Comparison of ENCODE assay signal across 1 cellular context in genomic region chr14:58950555-58950954, GRCh38.
TF ChIP-seq lines count a peak whose summit lies in the region.

No MANE protein-coding gene starts in this region.

TF ChIP-seq in HCT116, 20 proteins besides CTCF, POLR2A, EP300 and RAD21 (continued from another document):
- TF ChIP-seq, protein P1, sequence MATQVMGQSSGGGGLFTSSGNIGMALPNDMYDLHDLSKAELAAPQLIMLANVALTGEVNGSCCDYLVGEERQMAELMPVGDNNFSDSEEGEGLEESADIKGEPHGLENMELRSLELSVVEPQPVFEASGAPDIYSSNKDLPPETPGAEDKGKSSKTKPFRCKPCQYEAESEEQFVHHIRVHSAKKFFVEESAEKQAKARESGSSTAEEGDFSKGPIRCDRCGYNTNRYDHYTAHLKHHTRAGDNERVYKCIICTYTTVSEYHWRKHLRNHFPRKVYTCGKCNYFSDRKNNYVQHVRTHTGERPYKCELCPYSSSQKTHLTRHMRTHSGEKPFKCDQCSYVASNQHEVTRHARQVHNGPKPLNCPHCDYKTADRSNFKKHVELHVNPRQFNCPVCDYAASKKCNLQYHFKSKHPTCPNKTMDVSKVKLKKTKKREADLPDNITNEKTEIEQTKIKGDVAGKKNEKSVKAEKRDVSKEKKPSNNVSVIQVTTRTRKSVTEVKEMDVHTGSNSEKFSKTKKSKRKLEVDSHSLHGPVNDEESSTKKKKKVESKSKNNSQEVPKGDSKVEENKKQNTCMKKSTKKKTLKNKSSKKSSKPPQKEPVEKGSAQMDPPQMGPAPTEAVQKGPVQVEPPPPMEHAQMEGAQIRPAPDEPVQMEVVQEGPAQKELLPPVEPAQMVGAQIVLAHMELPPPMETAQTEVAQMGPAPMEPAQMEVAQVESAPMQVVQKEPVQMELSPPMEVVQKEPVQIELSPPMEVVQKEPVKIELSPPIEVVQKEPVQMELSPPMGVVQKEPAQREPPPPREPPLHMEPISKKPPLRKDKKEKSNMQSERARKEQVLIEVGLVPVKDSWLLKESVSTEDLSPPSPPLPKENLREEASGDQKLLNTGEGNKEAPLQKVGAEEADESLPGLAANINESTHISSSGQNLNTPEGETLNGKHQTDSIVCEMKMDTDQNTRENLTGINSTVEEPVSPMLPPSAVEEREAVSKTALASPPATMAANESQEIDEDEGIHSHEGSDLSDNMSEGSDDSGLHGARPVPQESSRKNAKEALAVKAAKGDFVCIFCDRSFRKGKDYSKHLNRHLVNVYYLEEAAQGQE (IDR thresholded peaks at IDR 0.05; ENCODE audit: low read depth), result no peak
TF ChIP-seq in HCT116: peak in this region for 1.
